ENCODE assay signal across 1 cellular context in genomic region chr9:36101916-36102741, GRCh38.
TF ChIP-seq lines count a peak whose summit lies in the region.

No MANE protein-coding gene starts in this region.

TF ChIP-seq in K562, 482 proteins besides CTCF, POLR2A, EP300 and RAD21 (continued from another document):
- TF ChIP-seq KDM1A (IDR thresholded peaks at IDR 0.05): peak; percentile 95 to 97
- peak; percentile 49 for TF ChIP-seq CBFA2T2 (conservative IDR thresholded peaks at IDR 0.05)
- TF ChIP-seq SMARCE1 (IDR thresholded peaks at IDR 0.05): peak; percentile 53; the same call in 1 of the 2 replicates
- TF ChIP-seq TEAD1 (CRISPR knock-in tag; IDR thresholded peaks at IDR 0.05): peak in 1 of 2 experiments; percentile 94; a peak in 2 of 4 replicates
- TF ChIP-seq NFIC (IDR thresholded peaks at IDR 0.05): peak; percentile 21; the same call in 1 of the 2 replicates
- no peak for TF ChIP-seq FOXA3 (CRISPR knock-in tag; conservative IDR thresholded peaks at IDR 0.05 in 1 of 2, IDR thresholded peaks at IDR 0.05 in 1 of 2)
- TF ChIP-seq VEZF1 (CRISPR knock-in tag; IDR thresholded peaks at IDR 0.05): 0 out of 2 replicates have a peak, but pooled peaks have one; percentile 10
- no peak for TF ChIP-seq TGIF2 (CRISPR knock-in tag; IDR thresholded peaks at IDR 0.05)
- peak; percentile 52 for TF ChIP-seq ARID1B (IDR thresholded peaks at IDR 0.05)
- peak; percentile 57 for TF ChIP-seq SOX6 (IDR thresholded peaks at IDR 0.05)
- TF ChIP-seq RCOR1 (IDR thresholded peaks at IDR 0.05; ENCODE audit: borderline replicate concordance in 1 of 2, low read depth in 2 of 2, low read length in 2 of 2): peak in 1 of 2 experiments; percentile 91; a peak in 2 of 4 replicates
- TF ChIP-seq CBFA2T3 (IDR thresholded peaks at IDR 0.05): peak; percentile 75
- TF ChIP-seq NCOR1 (IDR thresholded peaks at IDR 0.05): peak; percentile 28; the same call in 1 of the 2 replicates
- TF ChIP-seq MTA3 (IDR thresholded peaks at IDR 0.05; ENCODE audit: borderline replicate concordance): no peak
